Comparison of ENCODE assay signal across 9 cellular contexts in genomic region chr6:108875161-108875555, GRCh38. TPM values are rescaled to one million over a fixed set of nuclear protein-coding genes. Genes with fewer than 3 reads are reported as not detected.
DNase-seq lines count a peak whose midpoint lies in the region; ATAC-seq and TF ChIP-seq lines count a peak whose summit lies in the region.
"Had no signal": no experiment of that assay in that cellular context is flagged by ENCODE, and none has a peak within 500 bp of the region (broad histone marks: within the 10 kb centered on the region; RNA-seq: fewer than 3 reads in every experiment).

No MANE protein-coding gene starts in this region.

- DNase-seq in heart right ventricle (no peak), right cardiac atrium (no peak), coronary artery (ENCODE audit: low spot score) (no peak), aorta (no peak), NCI-H226 (no peak), NCI-H2081 (lab: John Stamatoyannopoulos, UW) (no peak)
- no peak for DNase-seq in stimulated activated CD4-positive, alpha-beta T cell treated with anti-CD3 and anti-CD28 coated beads, Interleukin-15, amount 100 ng/mL, for 24 hours

- H3K4me3 ChIP-seq in heart right ventricle (no peak overlapping the region), right cardiac atrium (ENCODE audit: low read length) (no peak overlapping the region), coronary artery (peak overlapping the region; percentile 6), aorta (ENCODE audit: low read length in 2 of 2) (no peak overlapping the region)

- intact Hi-C loops in heart right ventricle (cut with DNase I) (no loop called here), right cardiac atrium (cut with DNase I) (no loop called here), aorta (cut with DNase I) (loop anchor here in 1 of 2 donors (5.0 kb wide), 1 partner anchor 313 kb away; the partner anchor contains the start of gene FOXO3)

- no peaks in the 10 kb centered on the region for H3K9me3 ChIP-seq in heart right ventricle
- no peaks in the 10 kb centered on the region for H3K9me3 ChIP-seq in right cardiac atrium (ENCODE audit: control insufficient read depth, low read length)
- no peaks in the 10 kb centered on the region for H3K9me3 ChIP-seq in aorta (ENCODE audit: control insufficient read depth, low read length)

- H3K4me1 ChIP-seq in heart right ventricle (peaks cover 15 to 74% (median 48%) of the 10 kb centered on the region in 9 donors), right cardiac atrium (ENCODE audit: control insufficient read depth, insufficient read depth, low read length) (peaks cover 11% of the 10 kb centered on the region), aorta (ENCODE audit: control insufficient read depth in 1 of 2, insufficient read depth in 2 of 2, low read length in 2 of 2) (no peaks in the 10 kb centered on the region)

- H3K27me3 ChIP-seq in heart right ventricle (no peaks in the 10 kb centered on the region), right cardiac atrium (ENCODE audit: control insufficient read depth, insufficient read depth) (no peaks in the 10 kb centered on the region), aorta (ENCODE audit: control insufficient read depth in 1 of 2, insufficient read depth in 2 of 2, low read length in 1 of 2) (no peaks in the 10 kb centered on the region)

- ATAC-seq in heart right ventricle (peak in 1 of 8 donors; percentile 25), right cardiac atrium (no peak), HG03159 (IDR thresholded peaks at IDR 0.05; ENCODE audit: unreplicated experiment) (peak; percentile 39), aorta (ENCODE audit: low FRiP score) (no peak)

- H3K36me3 ChIP-seq in heart right ventricle (peaks cover 0 to 16% (median under 1%) of the 10 kb centered on the region in 9 donors), aorta (ENCODE audit: control insufficient read depth in 1 of 2, insufficient read depth in 2 of 2, low read length in 1 of 2) (no peaks in the 10 kb centered on the region)

- no peak for TF ChIP-seq CTCF in heart right ventricle (IDR thresholded peaks at IDR 0.05)
- no peak for TF ChIP-seq CTCF in coronary artery (IDR thresholded peaks at IDR 0.05)

- peak overlapping the region in 8 of 10 donors; percentile 24 to 86 (median 70) for H3K27ac ChIP-seq in heart right ventricle
- no peak overlapping the region for H3K27ac ChIP-seq in right cardiac atrium (ENCODE audit: low read length)
- H3K27ac ChIP-seq in coronary artery = peak overlapping the region; percentile 90 to 91
- peak overlapping the region; percentile 16 to 84 for H3K27ac ChIP-seq in aorta (ENCODE audit: low read depth in 1 of 2, low read length in 2 of 2)
- H3K27ac ChIP-seq: epithelial cell of prostate had no signal

RNA-seq across cellular contexts. Expression of gene ARMC2, which starts 26.9 kb away (rescaled TPM):
- 10 to 100 TPM; 10.6 to 16.4 (median 13.0) TPM for total RNA-seq in heart right ventricle
- 1 to 10 TPM; 2.5 to 4.4 TPM for polyA plus RNA-seq in heart right ventricle
- total RNA-seq in right cardiac atrium = 10 to 100 TPM; 12.6 to 16.2 (median 14.0) TPM
- 3.7 TPM for polyA plus RNA-seq in right cardiac atrium
- total RNA-seq in aorta = 10 to 100 TPM; 12.3 to 20.7 TPM
- 1 to 10 TPM; 5.3 to 5.5 TPM for polyA plus RNA-seq in aorta
